1 cellular context compared by ENCODE assay signal in the genomic region with DNA sequence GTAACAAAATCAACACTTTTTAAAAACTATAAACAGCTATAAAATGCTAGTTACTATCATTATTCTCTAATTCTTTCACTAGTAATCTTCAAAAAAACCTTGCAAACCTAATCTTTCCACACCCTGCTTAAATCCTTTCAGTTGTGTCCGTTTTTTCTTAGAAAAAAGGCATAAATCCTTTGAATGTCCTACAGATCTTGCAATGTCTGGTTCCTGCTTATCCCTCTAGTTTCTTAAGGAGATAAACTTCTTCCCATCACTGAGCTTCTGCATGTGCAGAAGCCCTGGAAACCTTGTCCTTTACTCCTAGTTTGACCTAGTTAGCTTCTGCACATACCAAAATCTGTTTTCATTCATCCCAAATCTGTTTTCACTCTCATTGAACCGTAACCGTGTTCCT.
TF ChIP-seq lines count a peak whose summit lies in the region.

No MANE protein-coding gene starts in this region.

TF ChIP-seq in GM23338, 12 proteins besides CTCF, POLR2A, EP300 and RAD21 (continued from another document):
- TF ChIP-seq, protein P1, sequence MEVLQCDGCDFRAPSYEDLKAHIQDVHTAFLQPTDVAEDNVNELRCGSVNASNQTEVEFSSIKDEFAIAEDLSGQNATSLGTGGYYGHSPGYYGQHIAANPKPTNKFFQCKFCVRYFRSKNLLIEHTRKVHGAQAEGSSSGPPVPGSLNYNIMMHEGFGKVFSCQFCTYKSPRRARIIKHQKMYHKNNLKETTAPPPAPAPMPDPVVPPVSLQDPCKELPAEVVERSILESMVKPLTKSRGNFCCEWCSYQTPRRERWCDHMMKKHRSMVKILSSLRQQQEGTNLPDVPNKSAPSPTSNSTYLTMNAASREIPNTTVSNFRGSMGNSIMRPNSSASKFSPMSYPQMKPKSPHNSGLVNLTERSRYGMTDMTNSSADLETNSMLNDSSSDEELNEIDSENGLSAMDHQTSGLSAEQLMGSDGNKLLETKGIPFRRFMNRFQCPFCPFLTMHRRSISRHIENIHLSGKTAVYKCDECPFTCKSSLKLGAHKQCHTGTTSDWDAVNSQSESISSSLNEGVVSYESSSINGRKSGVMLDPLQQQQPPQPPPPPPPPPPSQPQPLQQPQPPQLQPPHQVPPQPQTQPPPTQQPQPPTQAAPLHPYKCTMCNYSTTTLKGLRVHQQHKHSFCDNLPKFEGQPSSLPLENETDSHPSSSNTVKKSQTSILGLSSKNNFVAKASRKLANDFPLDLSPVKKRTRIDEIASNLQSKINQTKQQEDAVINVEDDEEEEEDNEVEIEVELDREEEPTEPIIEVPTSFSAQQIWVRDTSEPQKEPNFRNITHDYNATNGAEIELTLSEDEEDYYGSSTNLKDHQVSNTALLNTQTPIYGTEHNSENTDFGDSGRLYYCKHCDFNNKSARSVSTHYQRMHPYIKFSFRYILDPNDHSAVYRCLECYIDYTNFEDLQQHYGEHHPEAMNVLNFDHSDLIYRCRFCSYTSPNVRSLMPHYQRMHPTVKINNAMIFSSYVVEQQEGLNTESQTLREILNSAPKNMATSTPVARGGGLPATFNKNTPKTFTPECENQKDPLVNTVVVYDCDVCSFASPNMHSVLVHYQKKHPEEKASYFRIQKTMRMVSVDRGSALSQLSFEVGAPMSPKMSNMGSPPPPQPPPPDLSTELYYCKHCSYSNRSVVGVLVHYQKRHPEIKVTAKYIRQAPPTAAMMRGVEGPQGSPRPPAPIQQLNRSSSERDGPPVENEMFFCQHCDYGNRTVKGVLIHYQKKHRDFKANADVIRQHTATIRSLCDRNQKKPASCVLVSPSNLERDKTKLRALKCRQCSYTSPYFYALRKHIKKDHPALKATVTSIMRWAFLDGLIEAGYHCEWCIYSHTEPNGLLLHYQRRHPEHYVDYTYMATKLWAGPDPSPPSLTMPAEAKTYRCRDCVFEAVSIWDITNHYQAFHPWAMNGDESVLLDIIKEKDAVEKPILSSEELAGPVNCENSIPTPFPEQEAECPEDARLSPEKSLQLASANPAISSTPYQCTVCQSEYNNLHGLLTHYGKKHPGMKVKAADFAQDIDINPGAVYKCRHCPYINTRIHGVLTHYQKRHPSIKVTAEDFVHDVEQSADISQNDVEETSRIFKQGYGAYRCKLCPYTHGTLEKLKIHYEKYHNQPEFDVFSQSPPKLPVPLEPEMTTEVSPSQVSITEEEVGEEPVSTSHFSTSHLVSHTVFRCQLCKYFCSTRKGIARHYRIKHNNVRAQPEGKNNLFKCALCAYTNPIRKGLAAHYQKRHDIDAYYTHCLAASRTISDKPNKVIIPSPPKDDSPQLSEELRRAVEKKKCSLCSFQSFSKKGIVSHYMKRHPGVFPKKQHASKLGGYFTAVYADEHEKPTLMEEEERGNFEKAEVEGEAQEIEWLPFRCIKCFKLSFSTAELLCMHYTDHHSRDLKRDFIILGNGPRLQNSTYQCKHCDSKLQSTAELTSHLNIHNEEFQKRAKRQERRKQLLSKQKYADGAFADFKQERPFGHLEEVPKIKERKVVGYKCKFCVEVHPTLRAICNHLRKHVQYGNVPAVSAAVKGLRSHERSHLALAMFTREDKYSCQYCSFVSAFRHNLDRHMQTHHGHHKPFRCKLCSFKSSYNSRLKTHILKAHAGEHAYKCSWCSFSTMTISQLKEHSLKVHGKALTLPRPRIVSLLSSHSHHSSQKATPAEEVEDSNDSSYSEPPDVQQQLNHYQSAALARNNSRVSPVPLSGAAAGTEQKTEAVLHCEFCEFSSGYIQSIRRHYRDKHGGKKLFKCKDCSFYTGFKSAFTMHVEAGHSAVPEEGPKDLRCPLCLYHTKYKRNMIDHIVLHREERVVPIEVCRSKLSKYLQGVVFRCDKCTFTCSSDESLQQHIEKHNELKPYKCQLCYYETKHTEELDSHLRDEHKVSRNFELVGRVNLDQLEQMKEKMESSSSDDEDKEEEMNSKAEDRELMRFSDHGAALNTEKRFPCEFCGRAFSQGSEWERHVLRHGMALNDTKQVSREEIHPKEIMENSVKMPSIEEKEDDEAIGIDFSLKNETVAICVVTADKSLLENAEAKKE (CRISPR knock-in tag; IDR thresholded peaks at IDR 0.05) = no peak
